ENCODE assay signal across 22 cellular contexts in the genomic region with DNA sequence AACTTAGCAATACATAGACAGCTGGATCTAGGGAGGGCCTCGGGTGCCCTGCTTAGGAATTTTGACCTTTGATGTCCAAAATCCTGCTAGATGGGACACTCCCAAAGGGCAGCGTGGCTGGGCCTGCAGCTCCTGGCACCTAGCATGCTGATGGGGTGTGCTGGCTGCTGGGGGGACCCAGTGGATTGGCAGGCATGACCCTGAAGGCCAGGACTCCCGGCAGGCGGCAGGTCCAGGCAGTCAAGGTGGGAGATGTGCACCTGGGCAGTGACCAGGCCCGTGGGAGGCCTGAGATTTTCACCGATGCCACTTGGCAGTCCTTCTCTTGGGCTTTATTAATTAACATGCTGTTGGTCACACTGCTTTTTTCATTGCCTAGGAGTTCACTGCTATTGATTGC.
"Had no signal": no experiment of that assay in that cellular context is flagged by ENCODE, and none has a peak within 500 bp of the region (broad histone marks: within the 10 kb centered on the region; RNA-seq: fewer than 3 reads in every experiment).

No MANE protein-coding gene starts in this region.

- ATAC-seq: foreskin keratinocyte; heart right ventricle; left colon; right cardiac atrium; stimulated activated memory B cell treated with anti-CD40 and anti-IgM and Interleukin-4, amounts not matched to agents 10 μg/mL and 1 μg/mL and 100 μg/mL, for 72 hours; stimulated activated naive CD8-positive, alpha-beta T cell treated with anti-CD3 and anti-CD28 coated beads, Interleukin-15, Interleukin-2, amounts not matched to agents 100 U/mL and 50 U/mL, for 24 hours; upper lobe of right lung had no signal

- H3K4me3 Mint-ChIP-seq: dendritic cell treated with granulocyte-macrophage colony-stimulating factor and Interleukin-4, amounts not matched to agents 40 ng/mL and 50 ng/mL, for 4 days; naive thymus-derived CD4-positive, alpha-beta T cell; nephron; neural progenitor cell; stimulated activated memory B cell treated with anti-CD40 and anti-IgM and Interleukin-4, amounts not matched to agents 10 μg/mL and 1 μg/mL and 100 μg/mL, for 72 hours had no signal

- H3K27ac Mint-ChIP-seq: dendritic cell treated with granulocyte-macrophage colony-stimulating factor and Interleukin-4, amounts not matched to agents 40 ng/mL and 50 ng/mL, for 4 days; naive thymus-derived CD4-positive, alpha-beta T cell; nephron; neural progenitor cell; stimulated activated memory B cell treated with anti-CD40 and anti-IgM and Interleukin-4, amounts not matched to agents 10 μg/mL and 1 μg/mL and 100 μg/mL, for 72 hours had no signal

- H3K36me3 Mint-ChIP-seq: neural progenitor cell; stimulated activated memory B cell treated with anti-CD40 and anti-IgM and Interleukin-4, amounts not matched to agents 10 μg/mL and 1 μg/mL and 100 μg/mL, for 72 hours had no signal

- H3K4me1 Mint-ChIP-seq: naive thymus-derived CD4-positive, alpha-beta T cell; nephron; stimulated activated memory B cell treated with anti-CD40 and anti-IgM and Interleukin-4, amounts not matched to agents 10 μg/mL and 1 μg/mL and 100 μg/mL, for 72 hours had no signal

- H3K9me3 ChIP-seq: colonic mucosa, prostate gland had no signal

- H3K4me3 ChIP-seq: colonic mucosa, esophagus muscularis mucosa, heart right ventricle, neural progenitor cell, prostate gland, sigmoid colon, transverse colon, upper lobe of right lung, uterus had no signal

- H3K27ac ChIP-seq: colonic mucosa, esophagus muscularis mucosa, foreskin keratinocyte, heart right ventricle, neural progenitor cell, prostate gland, sigmoid colon, transverse colon, upper lobe of right lung, uterus had no signal

- DNase-seq: cerebellar nuclear complex; colonic mucosa; effector memory CD4-positive, alpha-beta T cell; foreskin keratinocyte; glutamatergic neuron; heart right ventricle; left colon; mesendoderm; naive thymus-derived CD4-positive, alpha-beta T cell; sigmoid colon; stimulated activated CD4-positive, alpha-beta T cell treated with anti-CD3 and anti-CD28 coated beads, Interleukin-4, amount 100 ng/mL, for 4 hours; stimulated activated naive CD8-positive, alpha-beta T cell treated with anti-CD3 and anti-CD28 coated beads, Interleukin-15, Interleukin-2, amounts not matched to agents 100 U/mL and 50 U/mL, for 24 hours; transverse colon; upper lobe of right lung; uterus had no signal

- H3K36me3 ChIP-seq: colonic mucosa, esophagus muscularis mucosa, heart right ventricle, neural progenitor cell, prostate gland, sigmoid colon, transverse colon, upper lobe of right lung, uterus had no signal

- H3K27me3 ChIP-seq: colonic mucosa, esophagus muscularis mucosa, heart right ventricle, neural progenitor cell, sigmoid colon, transverse colon, upper lobe of right lung, uterus had no signal

- H3K4me1 ChIP-seq: colonic mucosa, foreskin keratinocyte, heart right ventricle, neural progenitor cell, prostate gland, sigmoid colon, transverse colon, upper lobe of right lung, uterus had no signal
